In the genomic region with DNA sequence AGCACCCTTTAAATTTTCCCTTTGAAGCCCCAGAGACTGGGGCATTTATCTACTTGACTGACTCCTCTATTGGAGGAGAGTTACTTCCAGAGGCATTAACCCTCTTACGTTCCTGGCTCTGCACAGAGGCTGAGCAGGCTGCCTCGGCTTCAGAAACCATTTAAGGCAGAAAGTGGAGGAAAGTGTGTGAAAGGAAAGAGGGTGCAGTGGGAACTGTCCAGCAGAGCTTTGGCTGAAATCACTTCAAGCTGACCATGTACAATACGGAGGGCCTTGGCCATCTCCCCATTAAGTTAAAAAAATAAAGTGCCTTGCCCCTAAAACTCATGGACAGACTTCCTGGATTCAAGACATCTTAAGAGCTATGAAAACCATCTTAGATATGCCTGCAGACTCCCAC, we compare ENCODE assay signal across 1 cellular context.
A peak's percentile ranks its signal among the peaks of the same experiment; 100 is the strongest.
TF ChIP-seq lines count a peak whose summit lies in the region.

No MANE protein-coding gene starts in this region.

TF ChIP-seq in K562, 482 proteins besides CTCF, POLR2A, EP300 and RAD21 (continued from another document):
- TF ChIP-seq, protein P1, sequence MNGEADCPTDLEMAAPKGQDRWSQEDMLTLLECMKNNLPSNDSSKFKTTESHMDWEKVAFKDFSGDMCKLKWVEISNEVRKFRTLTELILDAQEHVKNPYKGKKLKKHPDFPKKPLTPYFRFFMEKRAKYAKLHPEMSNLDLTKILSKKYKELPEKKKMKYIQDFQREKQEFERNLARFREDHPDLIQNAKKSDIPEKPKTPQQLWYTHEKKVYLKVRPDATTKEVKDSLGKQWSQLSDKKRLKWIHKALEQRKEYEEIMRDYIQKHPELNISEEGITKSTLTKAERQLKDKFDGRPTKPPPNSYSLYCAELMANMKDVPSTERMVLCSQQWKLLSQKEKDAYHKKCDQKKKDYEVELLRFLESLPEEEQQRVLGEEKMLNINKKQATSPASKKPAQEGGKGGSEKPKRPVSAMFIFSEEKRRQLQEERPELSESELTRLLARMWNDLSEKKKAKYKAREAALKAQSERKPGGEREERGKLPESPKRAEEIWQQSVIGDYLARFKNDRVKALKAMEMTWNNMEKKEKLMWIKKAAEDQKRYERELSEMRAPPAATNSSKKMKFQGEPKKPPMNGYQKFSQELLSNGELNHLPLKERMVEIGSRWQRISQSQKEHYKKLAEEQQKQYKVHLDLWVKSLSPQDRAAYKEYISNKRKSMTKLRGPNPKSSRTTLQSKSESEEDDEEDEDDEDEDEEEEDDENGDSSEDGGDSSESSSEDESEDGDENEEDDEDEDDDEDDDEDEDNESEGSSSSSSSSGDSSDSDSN (IDR thresholded peaks at IDR 0.05; ENCODE audit: borderline replicate concordance in 1 of 2, low read depth in 2 of 2, low read length in 2 of 2), result no peak
- peak; percentile 82 for TF ChIP-seq MIER1 (IDR thresholded peaks at IDR 0.05; ENCODE audit: low read depth)
- TF ChIP-seq MAZ (CRISPR knock-in tag; conservative IDR thresholded peaks at IDR 0.05 in 1 of 2, IDR thresholded peaks at IDR 0.05 in 1 of 2), result 0 out of 4 replicates have a peak, but pooled peaks of 1 of the 2 experiments have one; percentile 16
- peak; percentile 94 for TF ChIP-seq EHMT2 (IDR thresholded peaks at IDR 0.05)
- TF ChIP-seq, protein P2, sequence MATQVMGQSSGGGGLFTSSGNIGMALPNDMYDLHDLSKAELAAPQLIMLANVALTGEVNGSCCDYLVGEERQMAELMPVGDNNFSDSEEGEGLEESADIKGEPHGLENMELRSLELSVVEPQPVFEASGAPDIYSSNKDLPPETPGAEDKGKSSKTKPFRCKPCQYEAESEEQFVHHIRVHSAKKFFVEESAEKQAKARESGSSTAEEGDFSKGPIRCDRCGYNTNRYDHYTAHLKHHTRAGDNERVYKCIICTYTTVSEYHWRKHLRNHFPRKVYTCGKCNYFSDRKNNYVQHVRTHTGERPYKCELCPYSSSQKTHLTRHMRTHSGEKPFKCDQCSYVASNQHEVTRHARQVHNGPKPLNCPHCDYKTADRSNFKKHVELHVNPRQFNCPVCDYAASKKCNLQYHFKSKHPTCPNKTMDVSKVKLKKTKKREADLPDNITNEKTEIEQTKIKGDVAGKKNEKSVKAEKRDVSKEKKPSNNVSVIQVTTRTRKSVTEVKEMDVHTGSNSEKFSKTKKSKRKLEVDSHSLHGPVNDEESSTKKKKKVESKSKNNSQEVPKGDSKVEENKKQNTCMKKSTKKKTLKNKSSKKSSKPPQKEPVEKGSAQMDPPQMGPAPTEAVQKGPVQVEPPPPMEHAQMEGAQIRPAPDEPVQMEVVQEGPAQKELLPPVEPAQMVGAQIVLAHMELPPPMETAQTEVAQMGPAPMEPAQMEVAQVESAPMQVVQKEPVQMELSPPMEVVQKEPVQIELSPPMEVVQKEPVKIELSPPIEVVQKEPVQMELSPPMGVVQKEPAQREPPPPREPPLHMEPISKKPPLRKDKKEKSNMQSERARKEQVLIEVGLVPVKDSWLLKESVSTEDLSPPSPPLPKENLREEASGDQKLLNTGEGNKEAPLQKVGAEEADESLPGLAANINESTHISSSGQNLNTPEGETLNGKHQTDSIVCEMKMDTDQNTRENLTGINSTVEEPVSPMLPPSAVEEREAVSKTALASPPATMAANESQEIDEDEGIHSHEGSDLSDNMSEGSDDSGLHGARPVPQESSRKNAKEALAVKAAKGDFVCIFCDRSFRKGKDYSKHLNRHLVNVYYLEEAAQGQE (CRISPR knock-in tag; IDR thresholded peaks at IDR 0.05; ENCODE audit: low read depth), result peak; percentile 92
- TF ChIP-seq, protein P3, sequence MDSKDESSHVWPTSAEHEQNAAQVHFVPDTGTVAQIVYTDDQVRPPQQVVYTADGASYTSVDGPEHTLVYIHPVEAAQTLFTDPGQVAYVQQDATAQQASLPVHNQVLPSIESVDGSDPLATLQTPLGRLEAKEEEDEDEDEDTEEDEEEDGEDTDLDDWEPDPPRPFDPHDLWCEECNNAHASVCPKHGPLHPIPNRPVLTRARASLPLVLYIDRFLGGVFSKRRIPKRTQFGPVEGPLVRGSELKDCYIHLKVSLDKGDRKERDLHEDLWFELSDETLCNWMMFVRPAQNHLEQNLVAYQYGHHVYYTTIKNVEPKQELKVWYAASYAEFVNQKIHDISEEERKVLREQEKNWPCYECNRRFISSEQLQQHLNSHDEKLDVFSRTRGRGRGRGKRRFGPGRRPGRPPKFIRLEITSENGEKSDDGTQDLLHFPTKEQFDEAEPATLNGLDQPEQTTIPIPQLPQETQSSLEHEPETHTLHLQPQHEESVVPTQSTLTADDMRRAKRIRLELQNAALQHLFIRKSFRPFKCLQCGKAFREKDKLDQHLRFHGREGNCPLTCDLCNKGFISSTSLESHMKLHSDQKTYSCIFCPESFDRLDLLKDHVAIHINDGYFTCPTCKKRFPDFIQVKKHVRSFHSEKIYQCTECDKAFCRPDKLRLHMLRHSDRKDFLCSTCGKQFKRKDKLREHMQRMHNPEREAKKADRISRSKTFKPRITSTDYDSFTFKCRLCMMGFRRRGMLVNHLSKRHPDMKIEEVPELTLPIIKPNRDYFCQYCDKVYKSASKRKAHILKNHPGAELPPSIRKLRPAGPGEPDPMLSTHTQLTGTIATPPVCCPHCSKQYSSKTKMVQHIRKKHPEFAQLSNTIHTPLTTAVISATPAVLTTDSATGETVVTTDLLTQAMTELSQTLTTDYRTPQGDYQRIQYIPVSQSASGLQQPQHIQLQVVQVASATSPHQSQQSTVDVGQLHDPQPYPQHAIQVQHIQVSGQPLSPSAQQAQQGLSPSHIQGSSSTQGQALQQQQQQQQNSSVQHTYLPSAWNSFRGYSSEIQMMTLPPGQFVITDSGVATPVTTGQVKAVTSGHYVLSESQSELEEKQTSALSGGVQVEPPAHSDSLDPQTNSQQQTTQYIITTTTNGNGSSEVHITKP (IDR thresholded peaks at IDR 0.05; ENCODE audit: partially characterized antibody), result no peak
- TF ChIP-seq BRCA1 (IDR thresholded peaks at IDR 0.05), result no peak
- no peak for TF ChIP-seq BRCA1 (CRISPR knock-in tag; IDR thresholded peaks at IDR 0.05)
- no peak for TF ChIP-seq HDGF (IDR thresholded peaks at IDR 0.05)
- TF ChIP-seq, protein P4, sequence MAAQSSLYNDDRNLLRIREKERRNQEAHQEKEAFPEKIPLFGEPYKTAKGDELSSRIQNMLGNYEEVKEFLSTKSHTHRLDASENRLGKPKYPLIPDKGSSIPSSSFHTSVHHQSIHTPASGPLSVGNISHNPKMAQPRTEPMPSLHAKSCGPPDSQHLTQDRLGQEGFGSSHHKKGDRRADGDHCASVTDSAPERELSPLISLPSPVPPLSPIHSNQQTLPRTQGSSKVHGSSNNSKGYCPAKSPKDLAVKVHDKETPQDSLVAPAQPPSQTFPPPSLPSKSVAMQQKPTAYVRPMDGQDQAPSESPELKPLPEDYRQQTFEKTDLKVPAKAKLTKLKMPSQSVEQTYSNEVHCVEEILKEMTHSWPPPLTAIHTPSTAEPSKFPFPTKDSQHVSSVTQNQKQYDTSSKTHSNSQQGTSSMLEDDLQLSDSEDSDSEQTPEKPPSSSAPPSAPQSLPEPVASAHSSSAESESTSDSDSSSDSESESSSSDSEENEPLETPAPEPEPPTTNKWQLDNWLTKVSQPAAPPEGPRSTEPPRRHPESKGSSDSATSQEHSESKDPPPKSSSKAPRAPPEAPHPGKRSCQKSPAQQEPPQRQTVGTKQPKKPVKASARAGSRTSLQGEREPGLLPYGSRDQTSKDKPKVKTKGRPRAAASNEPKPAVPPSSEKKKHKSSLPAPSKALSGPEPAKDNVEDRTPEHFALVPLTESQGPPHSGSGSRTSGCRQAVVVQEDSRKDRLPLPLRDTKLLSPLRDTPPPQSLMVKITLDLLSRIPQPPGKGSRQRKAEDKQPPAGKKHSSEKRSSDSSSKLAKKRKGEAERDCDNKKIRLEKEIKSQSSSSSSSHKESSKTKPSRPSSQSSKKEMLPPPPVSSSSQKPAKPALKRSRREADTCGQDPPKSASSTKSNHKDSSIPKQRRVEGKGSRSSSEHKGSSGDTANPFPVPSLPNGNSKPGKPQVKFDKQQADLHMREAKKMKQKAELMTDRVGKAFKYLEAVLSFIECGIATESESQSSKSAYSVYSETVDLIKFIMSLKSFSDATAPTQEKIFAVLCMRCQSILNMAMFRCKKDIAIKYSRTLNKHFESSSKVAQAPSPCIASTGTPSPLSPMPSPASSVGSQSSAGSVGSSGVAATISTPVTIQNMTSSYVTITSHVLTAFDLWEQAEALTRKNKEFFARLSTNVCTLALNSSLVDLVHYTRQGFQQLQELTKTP (IDR thresholded peaks at IDR 0.05; ENCODE audit: low read depth in 1 of 2, partially characterized antibody in 2 of 2), result peak in 1 of 2 experiments; percentile 40
- TF ChIP-seq, protein P5, sequence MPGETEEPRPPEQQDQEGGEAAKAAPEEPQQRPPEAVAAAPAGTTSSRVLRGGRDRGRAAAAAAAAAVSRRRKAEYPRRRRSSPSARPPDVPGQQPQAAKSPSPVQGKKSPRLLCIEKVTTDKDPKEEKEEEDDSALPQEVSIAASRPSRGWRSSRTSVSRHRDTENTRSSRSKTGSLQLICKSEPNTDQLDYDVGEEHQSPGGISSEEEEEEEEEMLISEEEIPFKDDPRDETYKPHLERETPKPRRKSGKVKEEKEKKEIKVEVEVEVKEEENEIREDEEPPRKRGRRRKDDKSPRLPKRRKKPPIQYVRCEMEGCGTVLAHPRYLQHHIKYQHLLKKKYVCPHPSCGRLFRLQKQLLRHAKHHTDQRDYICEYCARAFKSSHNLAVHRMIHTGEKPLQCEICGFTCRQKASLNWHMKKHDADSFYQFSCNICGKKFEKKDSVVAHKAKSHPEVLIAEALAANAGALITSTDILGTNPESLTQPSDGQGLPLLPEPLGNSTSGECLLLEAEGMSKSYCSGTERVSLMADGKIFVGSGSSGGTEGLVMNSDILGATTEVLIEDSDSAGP (CRISPR knock-in tag; IDR thresholded peaks at IDR 0.05), result no peak
